In genomic region chrX:45421806-45422205, GRCh38 we compare ENCODE assay signal across 25 cellular contexts.
"Had no signal": no experiment of that assay in that cellular context is flagged by ENCODE, and none has a peak within 500 bp of the region (broad histone marks: within the 10 kb centered on the region; RNA-seq: fewer than 3 reads in every experiment).

No MANE protein-coding gene starts in this region.

- H3K4me1 Mint-ChIP-seq: activated B cell treated with CpG ODN at 0.5 μM for 24 hours; activated CD4-positive, alpha-beta T cell treated with anti-CD3 and anti-CD28 coated beads, Interleukin-2, amount 10 ng/mL, durations not matched to agents 24 days and 14 days; activated CD8-positive, alpha-beta memory T cell treated with anti-CD3 and anti-CD28 coated beads, Interleukin-2, amount 10 ng/mL, durations not matched to agents 7 days and 5 days; activated T-helper 17 cell treated with anti-CD3 and anti-CD28 coated beads, Interleukin-2, amount 50 U/mL, for 72 hours; T-helper 17 cell had no signal

- H3K36me3 Mint-ChIP-seq: activated CD8-positive, alpha-beta memory T cell treated with anti-CD3 and anti-CD28 coated beads, Interleukin-2, amount 10 ng/mL, durations not matched to agents 7 days and 5 days; activated naive CD8-positive, alpha-beta T cell had no signal

- H3K27me3 ChIP-seq: brain microvascular endothelial cell had no signal

- DNase-seq: activated B cell treated with CpG ODN at 0.5 μM for 24 hours; activated CD4-positive, alpha-beta T cell treated with anti-CD3 and anti-CD28 coated beads for 1 hour; activated CD4-positive, alpha-beta T cell treated with anti-CD3 and anti-CD28 coated beads, Interleukin-2, amount 10 ng/mL, durations not matched to agents 24 days and 14 days; activated CD4-positive, alpha-beta T cell treated with anti-CD3 and anti-CD28 coated beads, Interleukin-2, amount 50 U/mL, for 48 hours; activated CD8-positive, alpha-beta memory T cell treated with anti-CD3 and anti-CD28 coated beads, Interleukin-2, amount 10 ng/mL, durations not matched to agents 7 days and 5 days; activated gamma-delta T cell; activated naive CD4-positive, alpha-beta T cell treated with anti-CD3 and anti-CD28 coated beads for 36 hours; activated T-cell treated with anti-CD3 and anti-CD28 coated beads, Interleukin-2, amount 50 U/mL, for 48 hours; amygdala; brain microvascular endothelial cell; cerebellar nuclear complex; Kasumi-1; KBM-7; NCI-H1092; NCI-H1417 treated with DMSO at 0.1 percent for 48 hours; NCI-H1694; NCI-H2029; NCI-H345; NCI-H510A; NCI-H526 treated with DMSO at 0.1 percent for 48 hours; SHP77 treated with DMSO at 0.1 percent for 48 hours; T-helper 17 cell; T1000 had no signal

- H3K27me3 Mint-ChIP-seq: activated B cell treated with CpG ODN at 0.5 μM for 24 hours had no signal

- H3K4me3 Mint-ChIP-seq: activated B cell treated with CpG ODN at 0.5 μM for 24 hours; activated CD4-positive, alpha-beta T cell treated with anti-CD3 and anti-CD28 coated beads, Interleukin-2, amount 10 ng/mL, durations not matched to agents 24 days and 14 days; activated CD8-positive, alpha-beta memory T cell treated with anti-CD3 and anti-CD28 coated beads, Interleukin-2, amount 10 ng/mL, durations not matched to agents 7 days and 5 days; activated naive CD4-positive, alpha-beta T cell treated with anti-CD3 and anti-CD28 coated beads for 36 hours; activated naive CD8-positive, alpha-beta T cell; activated T-helper 17 cell treated with anti-CD3 and anti-CD28 coated beads, Interleukin-2, amount 50 U/mL, for 72 hours; T-helper 17 cell had no signal

- H3K36me3 ChIP-seq: brain microvascular endothelial cell had no signal

- ATAC-seq: activated CD8-positive, alpha-beta memory T cell treated with anti-CD3 and anti-CD28 coated beads, Interleukin-2, amount 10 ng/mL, durations not matched to agents 7 days and 5 days; activated T-helper 17 cell treated with anti-CD3 and anti-CD28 coated beads, Interleukin-2, amount 50 U/mL, for 72 hours; T-helper 17 cell had no signal

- H3K9me3 Mint-ChIP-seq: activated B cell treated with CpG ODN at 0.5 μM for 24 hours; activated naive CD4-positive, alpha-beta T cell treated with anti-CD3 and anti-CD28 coated beads for 36 hours; activated T-helper 17 cell treated with anti-CD3 and anti-CD28 coated beads, Interleukin-2, amount 50 U/mL, for 72 hours had no signal

- H3K27ac ChIP-seq: brain microvascular endothelial cell had no signal
